In genomic region chr3:60779637-60780036, GRCh38 we compare ENCODE assay signal across 35 cellular contexts.
DNase-seq lines count a peak whose midpoint lies in the region; ATAC-seq, FAIRE-seq and TF ChIP-seq lines count a peak whose summit lies in the region.
"Had no signal": no experiment of that assay in that cellular context is flagged by ENCODE, and none has a peak within 500 bp of the region (broad histone marks: within the 10 kb centered on the region; RNA-seq: fewer than 3 reads in every experiment).

No MANE protein-coding gene starts in this region.

- H3K9me3 ChIP-seq in HepG2 (ENCODE audit: low read length) (peaks cover 35% of the 10 kb centered on the region; the same call in 1 of the 2 replicates), right lobe of liver (no peaks in the 10 kb centered on the region), HEK293 (ENCODE audit: control insufficient read depth, insufficient read depth, low read depth, low read length) (no peaks in the 10 kb centered on the region), H1 (ENCODE audit: insufficient read depth in 2 of 2, low read depth in 1 of 2, low read length in 1 of 2) (peaks cover 34 to 39% of the 10 kb centered on the region in 2 experiments), mesenchymal stem cell (ENCODE audit: control insufficient read depth, low read length) (peaks cover 33% of the 10 kb centered on the region), thyroid gland (no peaks in the 10 kb centered on the region)
- H3K9me3 ChIP-seq: A549, BE2C had no signal

- no peak overlapping the region for H3K14ac ChIP-seq in H1 (ENCODE audit: insufficient read length)
- H3K14ac ChIP-seq in mesenchymal stem cell (ENCODE audit: low read length in 2 of 2) = no peak overlapping the region

- H3K56ac ChIP-seq in H1 (replicated peaks; ENCODE audit: insufficient read length, low read depth, low read length) = no peak overlapping the region

- H3K18ac ChIP-seq in H1 (ENCODE audit: extremely low read depth, low read length) (no peak overlapping the region), mesenchymal stem cell (ENCODE audit: low read depth in 1 of 2, low read length in 2 of 2) (no peak overlapping the region)

- H4K5ac ChIP-seq in H1 (ENCODE audit: insufficient read length, low read depth, low read length) = no peak overlapping the region

- no peak overlapping the region for H3K4me2 ChIP-seq in HepG2 (ENCODE audit: low read depth, low read length)
- H3K4me2 ChIP-seq in H1 (ENCODE audit: insufficient read depth in 1 of 2, low read depth in 2 of 2, low read length in 2 of 2) = no peak overlapping the region
- H3K4me2 ChIP-seq in mesenchymal stem cell (ENCODE audit: low read length, poor library complexity, severe bottlenecking) = no peak overlapping the region
- H3K4me2 ChIP-seq: A549; BLaER1; BLaER1 treated with 17β-estradiol and CSF1 and Interleukin-3, amounts not matched to agents 10 nM and 100 nM had no signal

- H2BK20ac ChIP-seq in H1 (ENCODE audit: low read length) = no peak overlapping the region

- H3K23me2 ChIP-seq in H1 (ENCODE audit: low read depth, low read length) = no peaks in the 10 kb centered on the region

- no peak overlapping the region for H4K91ac ChIP-seq in H1 (replicated peaks; ENCODE audit: insufficient read length, low read length)
- H4K91ac ChIP-seq in mesenchymal stem cell (ENCODE audit: low read length) = peak overlapping the region; percentile 28

- H4K8ac ChIP-seq in H1 (ENCODE audit: extremely low read depth, insufficient read depth, low read length) (no peak overlapping the region), mesenchymal stem cell (ENCODE audit: low read length) (no peak overlapping the region)

- no peak overlapping the region for H2BK15ac ChIP-seq in H1 (ENCODE audit: low read length)
- no peak overlapping the region for H2BK15ac ChIP-seq in mesenchymal stem cell (ENCODE audit: low read depth, poor library complexity, severe bottlenecking)

- H2BK12ac ChIP-seq in H1 (ENCODE audit: low read depth, low read length) = no peak overlapping the region
- H2BK12ac ChIP-seq in mesenchymal stem cell (ENCODE audit: low read length in 2 of 2) = no peak overlapping the region

- DNase-seq in HepG2 (ENCODE audit: low spot score) = no peak
- no peak for DNase-seq in right lobe of liver
- DNase-seq in H1 (ENCODE audit: low read depth in 1 of 2, low spot score in 2 of 2) = no peak
- DNase-seq in mesenchymal stem cell = no peak
- no peak for DNase-seq in thyroid gland
- no peak for DNase-seq in AG08396 (ENCODE audit: low spot score)
- DNase-seq: 8988T; ACHN; AML-193; BE2C; C1 segment of cervical spinal cord; Caco-2; Calu3; CD4-positive, alpha-beta memory T cell; CD4-positive, alpha-beta T cell; CD4-positive, CD25-positive, alpha-beta regulatory T cell; CD8-positive, alpha-beta memory T cell; CD8-positive, alpha-beta T cell; COR-L47; DMS 273 treated with DMSO at 0.1 percent for 48 hours; DMS153; DMS53; DMS79; DMS79 treated with DMSO at 0.1 percent for 48 hours; DND-41; EL had no signal

- no peak for TF ChIP-seq POLR2A in HepG2 (IDR thresholded peaks at IDR 0.05; ENCODE audit: insufficient read depth in 1 of 2, low read depth in 2 of 2, low read length in 2 of 2)
- TF ChIP-seq POLR2A in right lobe of liver (IDR thresholded peaks at IDR 0.05) = no peak
- no peak for TF ChIP-seq POLR2A in H1 (IDR thresholded peaks at IDR 0.05; ENCODE audit: control extremely low read depth in 1 of 2, low read depth in 2 of 2, low read length in 2 of 2)
- TF ChIP-seq POLR2A in thyroid gland (IDR thresholded peaks at IDR 0.05) = no peak

- H3K36me3 ChIP-seq in HepG2 (replicated peaks in 1 of 2; ENCODE audit: control insufficient read depth in 1 of 2, insufficient read depth in 2 of 2, low read length in 2 of 2) (no peaks in the 10 kb centered on the region), right lobe of liver (no peaks in the 10 kb centered on the region), HEK293 (ENCODE audit: control insufficient read depth in 2 of 2, insufficient read depth in 1 of 2, low read length in 2 of 2) (no peaks in the 10 kb centered on the region), H1 (ENCODE audit: control insufficient read depth in 2 of 4, insufficient read depth in 4 of 4, low read length in 3 of 4) (no peaks in the 10 kb centered on the region; a peak in 2 of 8 replicates), mesenchymal stem cell (ENCODE audit: control insufficient read depth in 1 of 2, insufficient read depth in 2 of 2, low read depth in 1 of 2, low read length in 2 of 2) (no peaks in the 10 kb centered on the region), thyroid gland (no peaks in the 10 kb centered on the region)
- H3K36me3 ChIP-seq: BE2C; BLaER1; BLaER1 treated with 17β-estradiol and CSF1 and Interleukin-3, amounts not matched to agents 10 nM and 100 nM had no signal

- in situ Hi-C loops in HepG2 (cut with HindIII; ENCODE audit: extremely low pct_ligation_motif_present, low pct_unique_long_range_greater_than_20kb) = no loop called here

- intact Hi-C loops in HepG2 (cut with micrococcal nuclease; ENCODE audit: unreplicated experiment) = no loop called here
- intact Hi-C loops in right lobe of liver (cut with DNase I) = no loop called here
- intact Hi-C loops in thyroid gland (cut with DNase I) = no loop called here

- H2AK5ac ChIP-seq in H1 (ENCODE audit: low read depth, low read length) (no peak overlapping the region), mesenchymal stem cell (ENCODE audit: low read length, severe bottlenecking) (no peak overlapping the region)

- H2BK120ac ChIP-seq in H1 (replicated peaks; ENCODE audit: low read depth, low read length) (no peak overlapping the region), mesenchymal stem cell (ENCODE audit: low read depth, low read length) (no peak overlapping the region)

- FAIRE-seq in HepG2 (lab: Jason Lieb, UNC) (no peak), H1 (lab: Jason Lieb, UNC) (peak; percentile 13)
- FAIRE-seq: A204.1, A549, D721Med had no signal

- H3K4ac ChIP-seq in H1 (replicated peaks; ENCODE audit: insufficient read length, low read depth, low read length) = no peak overlapping the region
- no peak overlapping the region for H3K4ac ChIP-seq in mesenchymal stem cell (ENCODE audit: low read depth in 1 of 2, low read length in 2 of 2)

- ATAC-seq in HepG2 (no peak), right lobe of liver (no peak), HG03378 (IDR thresholded peaks at IDR 0.05; ENCODE audit: unreplicated experiment) (no peak)
- ATAC-seq: A549; CD8-positive, alpha-beta T cell had no signal

- H3K79me2 ChIP-seq in HepG2 (ENCODE audit: insufficient read depth, low read length) = no peaks in the 10 kb centered on the region
- no peaks in the 10 kb centered on the region for H3K79me2 ChIP-seq in H1 (ENCODE audit: control insufficient read depth in 1 of 2, insufficient read depth in 2 of 2, low read length in 2 of 2)

- H3K27ac ChIP-seq in HepG2 (ENCODE audit: extremely low read length, insufficient read depth, low read length) (no peak overlapping the region), right lobe of liver (no peak overlapping the region), HEK293 (ENCODE audit: extremely low read depth, low read depth, low read length) (no peak overlapping the region), H1 (ENCODE audit: low read depth, low read length) (no peak overlapping the region), mesenchymal stem cell (ENCODE audit: low read length, poor library complexity, severe bottlenecking) (no peak overlapping the region), thyroid gland (no peak overlapping the region)
- H3K27ac ChIP-seq: 22Rv1; A549; BLaER1; BLaER1 treated with 17β-estradiol and CSF1 and Interleukin-3, amounts not matched to agents 10 nM and 100 nM; C4-2B had no signal

- no peaks in the 10 kb centered on the region for H3K4me1 ChIP-seq in HepG2 (ENCODE audit: insufficient read depth, low read length)
- H3K4me1 ChIP-seq in right lobe of liver = no peaks in the 10 kb centered on the region
- H3K4me1 ChIP-seq in HEK293 (ENCODE audit: control insufficient read depth, insufficient read depth, low read length) = no peaks in the 10 kb centered on the region
- H3K4me1 ChIP-seq in H1 (replicated peaks in 1 of 4; ENCODE audit: control insufficient read depth in 3 of 4, insufficient read depth in 4 of 4, low read length in 3 of 4) = no peaks in the 10 kb centered on the region
- H3K4me1 ChIP-seq in mesenchymal stem cell (ENCODE audit: control insufficient read depth, insufficient read depth, low read depth, low read length) = no peaks in the 10 kb centered on the region
- H3K4me1 ChIP-seq in thyroid gland = no peaks in the 10 kb centered on the region
- H3K4me1 ChIP-seq: A549; BE2C; BLaER1; BLaER1 treated with 17β-estradiol and CSF1 and Interleukin-3, amounts not matched to agents 10 nM and 100 nM; Caco-2 had no signal

- no peak overlapping the region for H3K4me3 ChIP-seq in HepG2 (replicated peaks in 1 of 3; ENCODE audit: insufficient read depth in 1 of 3, low read depth in 2 of 3, low read length in 3 of 3)
- no peak overlapping the region for H3K4me3 ChIP-seq in right lobe of liver
- H3K4me3 ChIP-seq in HEK293 (ENCODE audit: low read depth, low read length) = no peak overlapping the region
- no peak overlapping the region for H3K4me3 ChIP-seq in H1 (ENCODE audit: extremely low read depth in 1 of 4, insufficient read depth in 2 of 4, low read depth in 3 of 4, low read length in 4 of 4)
- no peak overlapping the region for H3K4me3 ChIP-seq in mesenchymal stem cell (ENCODE audit: insufficient read depth in 1 of 2, low read depth in 1 of 2, low read length in 2 of 2)
- H3K4me3 ChIP-seq in thyroid gland (replicated peaks in 1 of 3) = no peak overlapping the region
- H3K4me3 ChIP-seq: A549; BLaER1; BLaER1 treated with 17β-estradiol and CSF1 and Interleukin-3, amounts not matched to agents 10 nM and 100 nM had no signal

- H3K27me3 ChIP-seq in HepG2 (ENCODE audit: control insufficient read depth in 1 of 2, insufficient read depth in 2 of 2, low read length in 2 of 2) (no peaks in the 10 kb centered on the region), right lobe of liver (no peaks in the 10 kb centered on the region), H1 (replicated peaks in 1 of 4; ENCODE audit: control insufficient read depth in 3 of 4, extremely low read depth in 1 of 4, insufficient read depth in 3 of 4, low read length in 3 of 4) (no peaks in the 10 kb centered on the region), mesenchymal stem cell (ENCODE audit: control insufficient read depth in 1 of 2, insufficient read depth in 1 of 2, low read length in 2 of 2) (no peaks in the 10 kb centered on the region), thyroid gland (no peaks in the 10 kb centered on the region)
- H3K27me3 ChIP-seq: BE2C; BLaER1; BLaER1 treated with 17β-estradiol and CSF1 and Interleukin-3, amounts not matched to agents 10 nM and 100 nM had no signal

- no peak for TF ChIP-seq CTCF in HepG2 (CRISPR knock-in tag; IDR thresholded peaks at IDR 0.05)
- TF ChIP-seq CTCF in right lobe of liver (IDR thresholded peaks at IDR 0.05) = no peak
- TF ChIP-seq CTCF in HEK293 (tag by site-specific recombination; IDR thresholded peaks at IDR 0.05) = no peak
- no peak for TF ChIP-seq CTCF in H1 (IDR thresholded peaks at IDR 0.05; ENCODE audit: control extremely low read depth in 1 of 3, insufficient read depth in 1 of 3, low read depth in 1 of 3, low read length in 3 of 3)
- no peak for TF ChIP-seq CTCF in thyroid gland (IDR thresholded peaks at IDR 0.05)

- no peak for TF ChIP-seq EP300 in HepG2 (IDR thresholded peaks at IDR 0.05; ENCODE audit: low read depth in 2 of 2, low read length in 2 of 2)
- TF ChIP-seq EP300 in HepG2 (CRISPR knock-in tag; IDR thresholded peaks at IDR 0.05; ENCODE audit: borderline replicate concordance) = no peak
- TF ChIP-seq EP300 in H1 (IDR thresholded peaks at IDR 0.05; ENCODE audit: borderline replicate concordance in 1 of 2, low read depth in 2 of 2, low read length in 2 of 2) = no peak

- H4K20me1 ChIP-seq in HepG2 (ENCODE audit: insufficient read depth, low read length) = no peaks in the 10 kb centered on the region
- H4K20me1 ChIP-seq in H1 (replicated peaks in 1 of 2; ENCODE audit: control insufficient read depth in 1 of 2, insufficient read depth in 2 of 2, low read length in 2 of 2) = no peaks in the 10 kb centered on the region
- H4K20me1 ChIP-seq: BLaER1; BLaER1 treated with 17β-estradiol and CSF1 and Interleukin-3, amounts not matched to agents 10 nM and 100 nM had no signal

- H3K9ac ChIP-seq in HepG2 (ENCODE audit: insufficient read depth, low read depth, low read length) (no peak overlapping the region), H1 (replicated peaks in 1 of 4; ENCODE audit: extremely low read depth in 1 of 4, low read depth in 3 of 4, low read length in 3 of 4) (no peak overlapping the region), mesenchymal stem cell (ENCODE audit: low read length) (no peak overlapping the region)
- H3K9ac ChIP-seq: BLaER1; BLaER1 treated with 17β-estradiol and CSF1 and Interleukin-3, amounts not matched to agents 10 nM and 100 nM had no signal

- no peak overlapping the region for H2BK5ac ChIP-seq in H1 (ENCODE audit: low read depth, low read length)
- no peak overlapping the region for H2BK5ac ChIP-seq in mesenchymal stem cell (ENCODE audit: low read depth, low read length, poor library complexity, severe bottlenecking)

- H3K79me1 ChIP-seq in H1 (ENCODE audit: low read depth, low read length) (no peaks in the 10 kb centered on the region), mesenchymal stem cell (replicated peaks; ENCODE audit: low read length, poor library complexity, severe bottlenecking) (no peaks in the 10 kb centered on the region)

- H2AFZ ChIP-seq in HepG2 (ENCODE audit: low read length) (no peak overlapping the region), H1 (ENCODE audit: low read length) (no peak overlapping the region), mesenchymal stem cell (ENCODE audit: low read depth, low read length) (no peak overlapping the region)

- POLR2A ChIA-PET in HepG2 (lab: Yijun Ruan, JAX) (no interaction called here), HEK293 (lab: Yijun Ruan, JAX) (no interaction called here), H1 (lab: Charles Lee; ENCODE audit: partially characterized antibody) (no interaction called here)

- H3K23ac ChIP-seq in H1 (ENCODE audit: insufficient read length) (no peak overlapping the region), mesenchymal stem cell (ENCODE audit: low read length in 2 of 2) (no peak overlapping the region)

- 57% methylated on average over 7 of the region's 7 CpGs for WGBS in HepG2 (ENCODE audit: low lambda C conversion rate)
- WGBS in right lobe of liver (ENCODE audit: insufficient coverage, low coverage, low lambda C conversion rate, missing lambda C conversion rate) = 96% methylated on average over 4 of the region's 7 CpGs
- WGBS in H1 (ENCODE audit: extremely low coverage in 1 of 2, insufficient coverage in 1 of 2, insufficient read length in 1 of 2, insufficient replicate concordance in 2 of 2, low coverage in 1 of 2, low lambda C conversion rate in 2 of 2, missing lambda C conversion rate in 1 of 2), 2 experiments = 82% methylated on average over 7 of the region's 7 CpGs; no CpG with 5 or more reads in 1 of the 2 experiments
- WGBS in mesenchymal stem cell = 75% methylated on average over 7 of the region's 7 CpGs
- WGBS in thyroid gland, 2 donors = 85 to 96% methylated on average over 7 of the region's 7 CpGs

- TF ChIP-seq RAD21 in HepG2 (CRISPR knock-in tag; IDR thresholded peaks at IDR 0.05) (no peak), H1 (IDR thresholded peaks at IDR 0.05 in 1 of 2, conservative IDR thresholded peaks at IDR 0.05 in 1 of 2; ENCODE audit: low read depth in 2 of 2, low read length in 2 of 2) (no peak)

- no TSS peak for BruUV-seq in HepG2 (replicated peaks; lab: Mats Ljungman, UMichigan)

- CTCF ChIA-PET in HepG2 (lab: Yijun Ruan, JAX; ENCODE audit: low intra/inter-chr PET ratio, low total read pairs) (no interaction called here), HEK293 (lab: Yijun Ruan, JAX) (no interaction called here), H1 (lab: Charles Lee; ENCODE audit: partially characterized antibody) (interaction anchor here (1.2 to 2.2 kb wide), 2 partner anchors 9 to 14 kb away, joined by 3 to 8 read pairs; no protein-coding TSS in a partner anchor)
